In the genomic region with DNA sequence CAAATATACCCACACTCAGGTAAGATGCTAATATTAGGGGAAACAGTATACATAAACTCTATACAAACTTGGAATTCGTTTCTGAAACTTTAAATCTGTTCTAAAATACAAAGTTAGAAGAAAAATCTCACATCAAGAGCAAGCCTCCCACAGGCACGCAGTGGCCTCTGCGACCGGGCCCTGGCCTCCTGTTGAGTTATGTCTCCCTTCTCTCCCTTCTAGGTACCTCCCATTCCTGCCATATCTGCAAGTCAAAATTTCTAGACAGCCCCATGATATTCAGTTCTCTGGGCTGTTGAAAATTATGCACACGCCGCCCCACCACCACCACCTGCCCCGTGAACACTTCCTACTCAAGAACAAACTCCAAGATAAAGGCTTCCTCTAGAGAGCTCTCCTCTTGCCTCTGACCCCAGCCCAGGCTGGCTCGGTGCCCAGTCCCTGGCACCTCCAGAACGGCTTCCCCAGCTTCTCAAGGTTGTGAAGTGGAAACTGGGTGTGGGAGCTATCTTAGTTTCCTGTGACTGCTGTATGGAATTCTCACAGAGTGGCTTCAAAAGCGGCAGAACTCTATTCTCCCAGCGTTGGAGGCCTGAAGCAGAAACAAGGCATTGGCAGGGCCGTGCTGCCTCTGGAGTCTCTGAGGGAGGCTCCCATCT, we compare ENCODE assay signal across 1 cellular context.
TF ChIP-seq lines count a peak whose summit lies in the region.

No MANE protein-coding gene starts in this region.

TF ChIP-seq in SK-N-SH, 30 proteins besides CTCF, POLR2A, EP300 and RAD21 (continued from another document):
- TF ChIP-seq, protein P1, sequence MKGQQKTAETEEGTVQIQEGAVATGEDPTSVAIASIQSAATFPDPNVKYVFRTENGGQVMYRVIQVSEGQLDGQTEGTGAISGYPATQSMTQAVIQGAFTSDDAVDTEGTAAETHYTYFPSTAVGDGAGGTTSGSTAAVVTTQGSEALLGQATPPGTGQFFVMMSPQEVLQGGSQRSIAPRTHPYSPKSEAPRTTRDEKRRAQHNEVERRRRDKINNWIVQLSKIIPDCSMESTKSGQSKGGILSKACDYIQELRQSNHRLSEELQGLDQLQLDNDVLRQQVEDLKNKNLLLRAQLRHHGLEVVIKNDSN (IDR thresholded peaks at IDR 0.05; ENCODE audit: borderline replicate concordance, low read depth) = no peak
- TF ChIP-seq, protein P2, sequence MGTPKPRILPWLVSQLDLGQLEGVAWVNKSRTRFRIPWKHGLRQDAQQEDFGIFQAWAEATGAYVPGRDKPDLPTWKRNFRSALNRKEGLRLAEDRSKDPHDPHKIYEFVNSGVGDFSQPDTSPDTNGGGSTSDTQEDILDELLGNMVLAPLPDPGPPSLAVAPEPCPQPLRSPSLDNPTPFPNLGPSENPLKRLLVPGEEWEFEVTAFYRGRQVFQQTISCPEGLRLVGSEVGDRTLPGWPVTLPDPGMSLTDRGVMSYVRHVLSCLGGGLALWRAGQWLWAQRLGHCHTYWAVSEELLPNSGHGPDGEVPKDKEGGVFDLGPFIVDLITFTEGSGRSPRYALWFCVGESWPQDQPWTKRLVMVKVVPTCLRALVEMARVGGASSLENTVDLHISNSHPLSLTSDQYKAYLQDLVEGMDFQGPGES (IDR thresholded peaks at IDR 0.05; ENCODE audit: low read depth, low read length) = no peak
- TF ChIP-seq GATA2 (CRISPR knock-in tag; IDR thresholded peaks at IDR 0.05) (no peak), YY1 (IDR thresholded peaks at IDR 0.05; ENCODE audit: low read depth) (no peak), POLR2AphosphoS5 (IDR thresholded peaks at IDR 0.05; ENCODE audit: low read depth, low read length) (no peak), JUND (IDR thresholded peaks at IDR 0.05) (no peak)
